In the genomic region with DNA sequence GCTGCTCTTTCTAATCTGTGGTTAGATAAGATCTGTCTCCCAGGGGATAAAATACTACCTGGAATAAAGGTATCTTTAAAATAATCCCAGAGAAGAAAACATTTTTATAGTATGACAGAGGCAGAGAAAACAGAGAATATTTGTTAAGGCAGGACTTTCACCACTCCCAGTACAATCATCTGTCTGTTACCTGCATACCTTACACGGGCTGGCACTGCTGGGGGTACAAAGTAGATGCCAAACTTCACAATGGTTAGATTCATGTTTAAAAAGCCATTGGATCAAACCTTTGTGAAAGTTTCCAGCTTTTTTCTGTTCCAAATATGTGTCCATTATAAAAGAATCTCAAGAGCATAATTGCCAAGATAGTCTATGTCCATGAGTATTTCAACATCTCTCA, we compare ENCODE assay signal across 18 cellular contexts.
"Had no signal": no experiment of that assay in that cellular context is flagged by ENCODE, and none has a peak within 500 bp of the region (broad histone marks: within the 10 kb centered on the region; RNA-seq: fewer than 3 reads in every experiment).

No MANE protein-coding gene starts in this region.

- H3K9me3 Mint-ChIP-seq: activated CD4-positive, alpha-beta memory T cell treated with anti-CD3 and anti-CD28 coated beads for 36 hours had no signal

- H3K4me3 Mint-ChIP-seq: activated CD4-positive, alpha-beta memory T cell treated with anti-CD3 and anti-CD28 coated beads for 36 hours; activated CD4-positive, alpha-beta T cell treated with anti-CD3 and anti-CD28 coated beads, Interleukin-2, amount 10 ng/mL, durations not matched to agents 7 days and 5 days; activated naive CD8-positive, alpha-beta T cell; activated T-cell treated with anti-CD3 and anti-CD28 coated beads, Interleukin-2, amount 50 U/mL, for 4 hours; T-helper 1 cell treated with Interleukin-12 subunit alpha and Interleukin-12 subunit beta and Interleukin-4 antibody, amounts not matched to agents 30 μg/mL and 1 μg/mL, for 36 hours had no signal

- H3K9me3 ChIP-seq: Peyer's patch had no signal

- DNase-seq: activated CD4-positive, alpha-beta memory T cell treated with anti-CD3 and anti-CD28 coated beads for 36 hours; activated CD4-positive, alpha-beta T cell treated with anti-CD3 and anti-CD28 coated beads, Interleukin-2, amount 10 ng/mL, durations not matched to agents 7 days and 5 days; activated CD4-positive, CD25-positive, alpha-beta regulatory T cell; activated CD8-positive, alpha-beta memory T cell treated with anti-CD3 and anti-CD28 coated beads for 24 hours; activated effector memory CD4-positive, alpha-beta T cell treated with anti-CD3 and anti-CD28 coated beads, Interleukin-2, amount 50 U/mL, for 16 hours; activated naive CD4-positive, alpha-beta T cell treated with Interleukin-2 at 50 U/mL for 16 hours; activated T-cell treated with anti-CD3 and anti-CD28 coated beads, Interleukin-2, amount 50 U/mL, for 4 hours; MM.1S; NCI-H1105; NCI-H1436; NCI-H187 treated with DMSO at 0.1 percent for 48 hours; NCI-H2081 treated with DMSO at 0.1 percent for 48 hours; NCI-H446; NCI-H524; Peyer's patch; SHP77 treated with DMSO at 0.1 percent for 48 hours had no signal

- H3K36me3 ChIP-seq: Peyer's patch had no signal

- H3K4me1 ChIP-seq: Peyer's patch had no signal

- H3K27ac Mint-ChIP-seq: activated CD4-positive, alpha-beta memory T cell treated with anti-CD3 and anti-CD28 coated beads for 36 hours; activated CD4-positive, alpha-beta T cell treated with anti-CD3 and anti-CD28 coated beads, Interleukin-2, amount 10 ng/mL, durations not matched to agents 7 days and 5 days; activated naive CD8-positive, alpha-beta T cell; T-helper 1 cell treated with Interleukin-12 subunit alpha and Interleukin-12 subunit beta and Interleukin-4 antibody, amounts not matched to agents 30 μg/mL and 1 μg/mL, for 36 hours had no signal

- H3K27ac ChIP-seq: Peyer's patch had no signal

- H3K27me3 Mint-ChIP-seq: activated CD4-positive, alpha-beta memory T cell treated with anti-CD3 and anti-CD28 coated beads for 36 hours; activated CD4-positive, alpha-beta T cell treated with anti-CD3 and anti-CD28 coated beads, Interleukin-2, amount 10 ng/mL, durations not matched to agents 7 days and 5 days; activated naive CD8-positive, alpha-beta T cell had no signal

- H3K4me3 ChIP-seq: Peyer's patch had no signal

- H3K36me3 Mint-ChIP-seq: activated CD4-positive, alpha-beta memory T cell treated with anti-CD3 and anti-CD28 coated beads for 36 hours had no signal

- H3K27me3 ChIP-seq: Peyer's patch had no signal

- ATAC-seq: activated T-cell treated with anti-CD3 and anti-CD28 coated beads, Interleukin-2, amount 50 U/mL, for 4 hours had no signal
